In the genomic region with DNA sequence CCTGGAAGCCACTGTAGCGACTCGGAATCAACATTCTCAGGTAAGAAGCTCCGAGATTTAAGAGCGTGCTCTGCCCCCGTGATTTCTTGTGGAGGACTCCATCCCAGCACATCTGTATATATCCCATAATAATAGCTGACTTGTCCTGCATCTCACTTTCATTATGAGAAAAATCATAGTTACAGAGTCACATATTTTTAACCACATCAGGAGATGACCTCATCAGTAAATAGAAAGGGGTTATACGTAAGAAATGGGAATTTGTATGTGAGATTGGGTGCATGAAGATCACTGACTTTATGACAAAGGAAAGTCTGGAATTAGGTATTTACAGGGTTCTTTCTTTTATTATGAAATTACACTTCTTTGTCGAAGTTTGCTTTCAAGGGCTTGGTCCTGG, we compare ENCODE assay signal across 17 cellular contexts. TPM values are rescaled to one million over a fixed set of nuclear protein-coding genes. Genes with fewer than 3 reads are reported as not detected.
DNase-seq lines count a peak whose midpoint lies in the region; ATAC-seq and TF ChIP-seq lines count a peak whose summit lies in the region.
"Had no signal": no experiment of that assay in that cellular context is flagged by ENCODE, and none has a peak within 500 bp of the region (broad histone marks: within the 10 kb centered on the region; RNA-seq: fewer than 3 reads in every experiment).

No MANE protein-coding gene starts in this region.

- DNase-seq in activated CD4-positive, alpha-beta T cell treated with anti-CD3 and anti-CD28 coated beads for 36 hours, result no peak
- DNase-seq in activated CD4-positive, alpha-beta T cell treated with anti-CD3 and anti-CD28 coated beads, Interleukin-2, amount 50 U/mL, for 4 hours, result no peak
- DNase-seq in ascending aorta (ENCODE audit: low spot score in 2 of 2) (no peak), iris pigment epithelial cell (ENCODE audit: low read depth) (peak; percentile 20), NCI-H146 treated with DMSO at 0.1 percent for 48 hours (lab: John Stamatoyannopoulos, UW; ENCODE audit: unreplicated experiment) (no peak), midbrain (lab: John Stamatoyannopoulos, UW) (no peak), LoVo (ENCODE audit: low spot score) (no peak), NCI-H510A (lab: John Stamatoyannopoulos, UW) (no peak)
- DNase-seq: 8988T, C1 segment of cervical spinal cord, DMS53, NCI-H1092, NCI-H1694 treated with DMSO at 0.1 percent for 48 hours, NCI-H774, Peyer's patch, Right ventricle myocardium superior had no signal

- H3K36me3 Mint-ChIP-seq in activated CD4-positive, alpha-beta T cell treated with anti-CD3 and anti-CD28 coated beads for 36 hours (ENCODE audit: low read depth), result no peaks in the 10 kb centered on the region

- peaks cover 3% of the 10 kb centered on the region for H3K4me1 Mint-ChIP-seq in activated CD4-positive, alpha-beta T cell treated with anti-CD3 and anti-CD28 coated beads for 36 hours

- intact Hi-C loops in activated CD4-positive, alpha-beta T cell treated with anti-CD3 and anti-CD28 coated beads for 36 hours (cut with DNase I, micrococcal nuclease), result no loop called here
- intact Hi-C loops in ascending aorta (cut with DNase I), result no loop called here

- H3K4me1 ChIP-seq in ascending aorta, result peaks cover 5 to 16% of the 10 kb centered on the region in 2 donors
- H3K4me1 ChIP-seq: Peyer's patch had no signal

- CTCF ChIA-PET in activated CD4-positive, alpha-beta T cell treated with anti-CD3 and anti-CD28 coated beads for 36 hours (lab: Charles Lee), result no interaction called here

- H3K27me3 Mint-ChIP-seq in activated CD4-positive, alpha-beta T cell treated with anti-CD3 and anti-CD28 coated beads for 36 hours, result peaks cover 9% of the 10 kb centered on the region

- peak overlapping the region; percentile 64 to 67 for H3K27ac ChIP-seq in ascending aorta
- H3K27ac ChIP-seq: Peyer's patch had no signal

- H3K4me3 Mint-ChIP-seq in activated CD4-positive, alpha-beta T cell treated with anti-CD3 and anti-CD28 coated beads for 36 hours, result no peak overlapping the region

- no peak overlapping the region for H3K4me3 ChIP-seq in ascending aorta
- H3K4me3 ChIP-seq: K562, Peyer's patch had no signal

- no peaks in the 10 kb centered on the region for H3K36me3 ChIP-seq in ascending aorta
- H3K36me3 ChIP-seq: Peyer's patch had no signal

- H3K27ac Mint-ChIP-seq in activated CD4-positive, alpha-beta T cell treated with anti-CD3 and anti-CD28 coated beads for 36 hours, result no peak overlapping the region

- TF ChIP-seq CTCF in ascending aorta (IDR thresholded peaks at IDR 0.05), result no peak

- H3K27me3 ChIP-seq in ascending aorta, result no peaks in the 10 kb centered on the region
- H3K27me3 ChIP-seq: Peyer's patch had no signal

- peaks cover under 1% of the 10 kb centered on the region for H3K9me3 Mint-ChIP-seq in activated CD4-positive, alpha-beta T cell treated with anti-CD3 and anti-CD28 coated beads for 36 hours (ENCODE audit: low read depth)

- peak; percentile 33 for ATAC-seq in activated CD4-positive, alpha-beta T cell treated with anti-CD3 and anti-CD28 coated beads for 36 hours

- POLR2A ChIA-PET in activated CD4-positive, alpha-beta T cell treated with anti-CD3 and anti-CD28 coated beads for 36 hours (lab: Charles Lee), result no interaction called here

- H3K9me3 ChIP-seq in ascending aorta, result no peaks in the 10 kb centered on the region
- H3K9me3 ChIP-seq: Peyer's patch had no signal

RNA-seq across cellular contexts. Expression of a gene that starts 16.4 kb away (rescaled TPM):
- total RNA-seq in activated CD4-positive, alpha-beta T cell treated with anti-CD3 and anti-CD28 coated beads for 36 hours, result 10 to 100 TPM; 27.0 to 27.1 TPM
- 6.4 TPM for total RNA-seq in ascending aorta
